18 cellular contexts compared by ENCODE assay signal in genomic region chr1:207999274-207999915, GRCh38.
A peak's percentile ranks its signal among the peaks of the same experiment; 100 is the strongest.
DNase-seq lines count a peak whose midpoint lies in the region; ATAC-seq, FAIRE-seq and TF ChIP-seq lines count a peak whose summit lies in the region.
"Had no signal": no experiment of that assay in that cellular context is flagged by ENCODE, and none has a peak within 500 bp of the region (broad histone marks: within the 10 kb centered on the region; RNA-seq: fewer than 3 reads in every experiment).

No MANE protein-coding gene starts in this region.

- FAIRE-seq in urothelium cell line (lab: Jason Lieb, UNC) = peak; percentile 48
- FAIRE-seq: HTR-8/SVneo had no signal

- peaks cover 11% of the 10 kb centered on the region for H3K27me3 Mint-ChIP-seq in activated CD8-positive, alpha-beta memory T cell treated with anti-CD3 and anti-CD28 coated beads, Interleukin-2, amount 10 ng/mL, durations not matched to agents 7 days and 5 days
- peaks cover 9% of the 10 kb centered on the region for H3K27me3 Mint-ChIP-seq in WTC11 (ENCODE audit: low read depth)
- peaks cover 14% of the 10 kb centered on the region for H3K27me3 Mint-ChIP-seq in endodermal cell (ENCODE audit: insufficient read depth)

- 85 to 89% methylated on average over 2 to 3 of the region's 3 CpGs for WGBS in endodermal cell (ENCODE audit: insufficient coverage in 1 of 2, insufficient read length in 1 of 2), 2 experiments

- no peaks in the 10 kb centered on the region for H3K36me3 Mint-ChIP-seq in activated CD8-positive, alpha-beta memory T cell treated with anti-CD3 and anti-CD28 coated beads, Interleukin-2, amount 10 ng/mL, durations not matched to agents 7 days and 5 days
- H3K36me3 Mint-ChIP-seq in WTC11 (peaks cover 3% of the 10 kb centered on the region), endodermal cell (ENCODE audit: low read depth) (no peaks in the 10 kb centered on the region)
- H3K36me3 Mint-ChIP-seq: CD14-positive monocyte; CD4-positive, alpha-beta memory T cell had no signal

- ATAC-seq in activated CD8-positive, alpha-beta memory T cell treated with anti-CD3 and anti-CD28 coated beads, Interleukin-2, amount 10 ng/mL, durations not matched to agents 7 days and 5 days = no peak
- no peak for ATAC-seq in WTC11
- ATAC-seq: HCT116 had no signal

- no peak overlapping the region for H3K4me3 Mint-ChIP-seq in activated CD8-positive, alpha-beta memory T cell treated with anti-CD3 and anti-CD28 coated beads, Interleukin-2, amount 10 ng/mL, durations not matched to agents 7 days and 5 days
- H3K4me3 Mint-ChIP-seq in WTC11 = no peak overlapping the region
- H3K4me3 Mint-ChIP-seq in endodermal cell = no peak overlapping the region
- H3K4me3 Mint-ChIP-seq: CD4-positive, alpha-beta memory T cell; GM23338; HFFc6 had no signal

- H3K9me3 ChIP-seq in endodermal cell (ENCODE audit: control insufficient read depth, low read length) = peaks cover 7% of the 10 kb centered on the region
- H3K9me3 ChIP-seq: BLaER1 had no signal

- no peaks in the 10 kb centered on the region for H3K9me3 Mint-ChIP-seq in activated CD8-positive, alpha-beta memory T cell treated with anti-CD3 and anti-CD28 coated beads, Interleukin-2, amount 10 ng/mL, durations not matched to agents 7 days and 5 days (ENCODE audit: low read depth)
- H3K9me3 Mint-ChIP-seq in WTC11 (peaks cover 9% of the 10 kb centered on the region), endodermal cell (no peaks in the 10 kb centered on the region)
- H3K9me3 Mint-ChIP-seq: HFFc6 had no signal

- no peak overlapping the region for H3K27ac Mint-ChIP-seq in activated CD8-positive, alpha-beta memory T cell treated with anti-CD3 and anti-CD28 coated beads, Interleukin-2, amount 10 ng/mL, durations not matched to agents 7 days and 5 days
- H3K27ac Mint-ChIP-seq in WTC11 = no peak overlapping the region
- H3K27ac Mint-ChIP-seq in endodermal cell = no peak overlapping the region
- H3K27ac Mint-ChIP-seq: CD14-positive monocyte, GM23338, HFFc6 had no signal

- H3K27ac ChIP-seq in endodermal cell (ENCODE audit: low read depth, low read length) = no peak overlapping the region
- H3K27ac ChIP-seq: 22Rv1, BLaER1 had no signal

- peak; percentile 22 for DNase-seq in activated CD8-positive, alpha-beta memory T cell treated with anti-CD3 and anti-CD28 coated beads, Interleukin-2, amount 10 ng/mL, durations not matched to agents 7 days and 5 days
- no peak for DNase-seq in activated CD8-positive, alpha-beta memory T cell treated with anti-CD3 and anti-CD28 coated beads, Interleukin-2, amount 50 U/mL, for 48 hours
- DNase-seq in WTC11 (ENCODE audit: low spot score) (no peak), endodermal cell (peak; percentile 20), urothelium cell line (ENCODE audit: low spot score) (no peak), MV-4-11 (lab: John Stamatoyannopoulos, UW) (no peak), H4 (ENCODE audit: low spot score) (no peak), NCI-H2227 treated with DMSO at 0.1 percent for 48 hours (lab: John Stamatoyannopoulos, UW) (no peak)
- DNase-seq: CD4-positive, alpha-beta memory T cell; DMS79 treated with DMSO at 0.1 percent for 48 hours; GF-D8; HFFc6 had no signal

- H3K4me1 Mint-ChIP-seq in activated CD8-positive, alpha-beta memory T cell treated with anti-CD3 and anti-CD28 coated beads, Interleukin-2, amount 10 ng/mL, durations not matched to agents 7 days and 5 days = no peaks in the 10 kb centered on the region
- peaks cover 25% of the 10 kb centered on the region for H3K4me1 Mint-ChIP-seq in WTC11
- H3K4me1 Mint-ChIP-seq in endodermal cell = peaks cover 6% of the 10 kb centered on the region
- H3K4me1 Mint-ChIP-seq: CD4-positive, alpha-beta memory T cell had no signal

- POLR2A ChIA-PET in WTC11 (lab: Charles Lee) = no interaction called here

- H3K27me3 ChIP-seq in endodermal cell (ENCODE audit: control insufficient read depth, insufficient read depth, low read length, poor library complexity, severe bottlenecking) = no peaks in the 10 kb centered on the region
- H3K27me3 ChIP-seq: BLaER1 had no signal

- TF ChIP-seq CTCF in WTC11 (IDR thresholded peaks at IDR 0.05) (no peak), endodermal cell (conservative IDR thresholded peaks at IDR 0.05) (peak; percentile 22)

- no peaks in the 10 kb centered on the region for H3K4me1 ChIP-seq in endodermal cell (ENCODE audit: control insufficient read depth, insufficient read depth, low read length)
- H3K4me1 ChIP-seq: BLaER1 had no signal

- CTCF ChIA-PET in activated CD8-positive, alpha-beta memory T cell treated with anti-CD3 and anti-CD28 coated beads, Interleukin-2, amount 10 ng/mL, durations not matched to agents 7 days and 5 days (lab: Charles Lee) = interaction anchor here (1.2 to 2.8 kb wide), 4 partner anchors 8 to 245 kb away, joined by 3 to 31 read pairs (median 10); partner anchors contain the start of gene PLXNA2
- CTCF ChIA-PET in WTC11 (lab: Charles Lee) = interaction anchor here (0.8 to 2.9 kb wide), 14 partner anchors 9 to 246 kb away, joined by 3 to 34 read pairs (median 7); no protein-coding TSS in a partner anchor

- no peak overlapping the region for H3K9ac ChIP-seq in endodermal cell (ENCODE audit: extremely low read depth, low read length, poor library complexity, severe bottlenecking)
- H3K9ac ChIP-seq: BLaER1 had no signal

- no peak overlapping the region for H3K4me3 ChIP-seq in endodermal cell (ENCODE audit: low read length)
- H3K4me3 ChIP-seq: BLaER1, GM23338 had no signal

- no peaks in the 10 kb centered on the region for H3K36me3 ChIP-seq in endodermal cell (ENCODE audit: control insufficient read depth, insufficient read depth, low read length)
- H3K36me3 ChIP-seq: BLaER1 had no signal

TF ChIP-seq in WTC11, 78 proteins besides CTCF, POLR2A, EP300 and RAD21:
- TF ChIP-seq ZNF532 (CRISPR knock-in tag; IDR thresholded peaks at IDR 0.05; ENCODE audit: borderline replicate concordance) = no peak
- TF ChIP-seq ZNF121 (CRISPR knock-in tag; IDR thresholded peaks at IDR 0.05) = peak; percentile 57; the same call in 1 of the 2 replicates

Comparison
In these comparisons a context has a peak if more than half of its experiments do, and no peak if none do; other contexts are left out.
1. DNase-seq: peak in activated CD8-positive, alpha-beta memory T cell treated with anti-CD3 and anti-CD28 coated beads, Interleukin-2, amount 10 ng/mL, durations not matched to agents 7 days and 5 days (single experiment) and endodermal cell (single experiment); none in activated CD8-positive, alpha-beta memory T cell treated with anti-CD3 and anti-CD28 coated beads, Interleukin-2, amount 50 U/mL, for 48 hours (single experiment), WTC11 (single experiment), urothelium cell line (single experiment), MV-4-11 (single experiment), H4 (single experiment) and NCI-H2227 treated with DMSO at 0.1 percent for 48 hours (single experiment).